Comparison of ENCODE assay signal across 1 cellular context in genomic region chr9:135704366-135704947, GRCh38.
A peak's percentile ranks its signal among the peaks of the same experiment; 100 is the strongest.
TF ChIP-seq lines count a peak whose summit lies in the region.

No MANE protein-coding gene starts in this region.

TF ChIP-seq in HepG2, 621 proteins besides CTCF, POLR2A, EP300 and RAD21:
- peak; percentile 22; the same call in 1 of the 2 replicates for TF ChIP-seq SRF (IDR thresholded peaks at IDR 0.05; ENCODE audit: low read depth, low read length)
- no peak for TF ChIP-seq AKNA (CRISPR knock-in tag; IDR thresholded peaks at IDR 0.05; ENCODE audit: borderline replicate concordance)
